In the genomic region with DNA sequence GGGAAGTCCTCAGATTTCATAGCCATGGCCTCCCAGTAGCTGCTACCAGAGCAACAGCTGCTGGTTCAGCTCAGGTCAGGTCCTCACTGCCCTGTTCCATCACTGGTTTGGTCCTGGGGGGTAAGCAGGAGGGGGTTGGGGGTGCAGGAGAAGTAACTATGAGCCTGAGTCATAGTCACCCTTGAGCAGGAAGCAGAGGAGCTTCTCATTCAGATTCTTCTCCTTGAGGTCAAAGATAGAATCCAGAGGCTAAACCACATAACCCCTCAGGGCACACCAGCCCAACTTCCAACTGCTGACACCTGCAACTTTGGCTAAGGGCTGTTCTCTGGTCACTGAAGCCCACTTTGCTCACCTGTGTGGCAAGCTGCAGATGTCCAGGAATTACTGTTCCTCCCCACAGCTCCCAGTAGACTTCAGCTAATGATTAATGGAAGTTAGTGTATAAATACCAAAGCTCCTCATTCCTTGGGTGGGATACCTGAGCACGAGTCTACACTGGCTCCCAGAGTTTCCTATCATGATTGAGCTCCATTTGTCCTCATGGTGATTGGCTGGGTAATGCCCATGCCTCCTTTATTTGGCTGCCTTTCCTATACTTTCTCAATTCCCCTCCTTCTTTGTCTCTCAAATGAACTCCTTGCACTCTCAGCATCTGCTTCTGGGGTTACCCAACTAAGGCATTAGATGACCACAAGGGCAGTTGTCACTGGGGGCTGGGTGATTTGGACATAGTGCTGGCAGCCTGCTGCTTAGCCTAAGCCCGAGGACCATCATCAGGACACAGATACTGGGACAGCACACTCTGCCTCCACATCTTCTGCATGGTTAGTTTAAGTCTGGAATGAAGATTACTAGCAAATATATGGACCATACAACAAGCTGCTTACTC, we compare ENCODE assay signal across 16 cellular contexts. TPM values are rescaled to one million over a fixed set of nuclear protein-coding genes. Genes with fewer than 3 reads are reported as not detected.
A peak's percentile ranks its signal among the peaks of the same experiment; 100 is the strongest.
DNase-seq lines count a peak whose midpoint lies in the region; ATAC-seq, FAIRE-seq and TF ChIP-seq lines count a peak whose summit lies in the region.
"Had no signal": no experiment of that assay in that cellular context is flagged by ENCODE, and none has a peak within 500 bp of the region (broad histone marks: within the 10 kb centered on the region; RNA-seq: fewer than 3 reads in every experiment).

No MANE protein-coding gene starts in this region.

- ATAC-seq in A549 (peak; percentile 54 to 58), PC-3 (no peak)
- ATAC-seq in activated T-cell treated with anti-CD3 and anti-CD28 coated beads, Interleukin-2, amount 50 U/mL, for 72 hours (replicated peaks in 1 of 2): no peak
- ATAC-seq: psoas muscle had no signal

- FAIRE-seq in A549 (lab: Jason Lieb, UNC) (peak; percentile 68), frontal cortex (lab: Jason Lieb, UNC) (no peak)
- FAIRE-seq: colon, TTC549 had no signal

- intact Hi-C loops in PC-3 (cut with micrococcal nuclease): no loop called here

- H3K27me3 Mint-ChIP-seq in activated T-cell treated with anti-CD3 and anti-CD28 coated beads, Interleukin-2, amount 50 U/mL, for 72 hours (ENCODE audit: low read depth): no peaks in the 10 kb centered on the region

- H3K4me2 ChIP-seq in A549 (peak overlapping the region; percentile 76), PC-3 (ENCODE audit: low read length) (peak overlapping the region; percentile 2; the same call in 1 of the 2 replicates)

- H3K4me3 Mint-ChIP-seq in activated T-cell treated with anti-CD3 and anti-CD28 coated beads, Interleukin-2, amount 50 U/mL, for 72 hours: no peak overlapping the region

- peaks cover 22% of the 10 kb centered on the region for H3K4me1 Mint-ChIP-seq in activated T-cell treated with anti-CD3 and anti-CD28 coated beads, Interleukin-2, amount 50 U/mL, for 72 hours (ENCODE audit: low read depth)

- H3F3A ChIP-seq in PC-3 (ENCODE audit: low read length, unreplicated experiment): peaks cover 3% of the 10 kb centered on the region

- peak overlapping the region; percentile 85 to 91 for H3K27ac ChIP-seq in A549
- H3K27ac ChIP-seq in PC-3 (ENCODE audit: low read length): no peak overlapping the region
- H3K27ac ChIP-seq: HL-60, psoas muscle had no signal

- no peaks in the 10 kb centered on the region for H3K27me3 ChIP-seq in PC-3 (ENCODE audit: low read length)

- no peak overlapping the region for H3K27ac Mint-ChIP-seq in activated T-cell treated with anti-CD3 and anti-CD28 coated beads, Interleukin-2, amount 50 U/mL, for 72 hours

- no peaks in the 10 kb centered on the region for H3K79me2 ChIP-seq in PC-3 (ENCODE audit: low read length)

- no peaks in the 10 kb centered on the region for H3K9me2 ChIP-seq in PC-3 (replicated peaks; ENCODE audit: low read length)

- TF ChIP-seq RAD21 in A549 (conservative IDR thresholded peaks at IDR 0.05 in 1 of 2, IDR thresholded peaks at IDR 0.05 in 1 of 2): no peak

- 36% methylated on average over 2 of the region's 2 CpGs for WGBS in A549 (ENCODE audit: missing lambda C conversion rate)

- H4K20me1 ChIP-seq in PC-3 (ENCODE audit: low read length): no peaks in the 10 kb centered on the region

- no peak for TF ChIP-seq EP300 in A549 (IDR thresholded peaks at IDR 0.05)

- no peak overlapping the region for H3K9ac ChIP-seq in PC-3 (ENCODE audit: low read length)

- TF ChIP-seq CTCF in A549 (IDR thresholded peaks at IDR 0.05): no peak
- TF ChIP-seq CTCF in PC-3 (conservative IDR thresholded peaks at IDR 0.05; ENCODE audit: low read depth, low read length): no peak

- H3K4me1 ChIP-seq in A549 (peaks cover 38% of the 10 kb centered on the region), PC-3 (ENCODE audit: insufficient read depth, low read length) (peaks cover 34% of the 10 kb centered on the region)
- H3K4me1 ChIP-seq: psoas muscle had no signal

- no peaks in the 10 kb centered on the region for H3K36me3 ChIP-seq in PC-3 (ENCODE audit: low read depth, low read length)

- DNase-seq in A549 (ENCODE audit: low read depth in 1 of 2, low spot score in 1 of 2) (peak; percentile 36 to 71), HCEC 1CT (peak; percentile 78), PC-3 (peak; percentile 65), iPS-NIHi7 (ENCODE audit: extremely low spot score) (peak; percentile 4), frontal cortex (ENCODE audit: low spot score in 2 of 2) (no peak), pons (ENCODE audit: low spot score) (no peak)
- no peak for DNase-seq in activated CD4-positive, alpha-beta T cell treated with anti-CD3 and anti-CD28 coated beads for 1 hour
- no peak for DNase-seq in activated T-cell treated with anti-CD3 and anti-CD28 coated beads, Interleukin-2, amount 50 U/mL, for 72 hours
- DNase-seq: NCI-H1105 treated with DMSO at 0.1 percent for 48 hours; NCI-H510A; psoas muscle; SHP77; stimulated activated CD4-positive, alpha-beta T cell treated with anti-CD3 and anti-CD28 coated beads, Interleukin-1b, Interleukin-23, amount 100 ng/mL, for 48 hours had no signal

- POLR2A ChIA-PET in A549 (lab: Yijun Ruan, JAX): interaction anchor here (0.6 kb wide), 1 partner anchor 301 kb away, joined by 5 read pairs; no protein-coding TSS in a partner anchor
- POLR2A ChIA-PET in PC-3 (lab: Charles Lee; ENCODE audit: unreplicated experiment): interaction anchor here (0.6 kb wide), 1 partner anchor 313 kb away, joined by 3 read pairs; no protein-coding TSS in a partner anchor

- no TSS peak for BruUV-seq in PC-3 (replicated peaks; lab: Mats Ljungman, UMichigan)

- H3K4me3 ChIP-seq in A549: no peak overlapping the region
- no peak overlapping the region for H3K4me3 ChIP-seq in PC-3 (ENCODE audit: low read length)
- H3K4me3 ChIP-seq: psoas muscle had no signal

- CTCF ChIA-PET in A549 (lab: Yijun Ruan, JAX): interaction anchor here (1.0 kb wide), 2 partner anchors 10 kb away, joined by 3 to 5 read pairs; no protein-coding TSS in a partner anchor
- CTCF ChIA-PET in PC-3 (lab: Charles Lee): interaction anchor here (0.6 kb wide), 1 partner anchor 84 kb away, joined by 4 read pairs; no protein-coding TSS in a partner anchor

- H2AFZ ChIP-seq in PC-3 (ENCODE audit: low read length): no peak overlapping the region

- no peaks in the 10 kb centered on the region for H3K9me3 Mint-ChIP-seq in activated T-cell treated with anti-CD3 and anti-CD28 coated beads, Interleukin-2, amount 50 U/mL, for 72 hours

- no peaks in the 10 kb centered on the region for H3K36me3 Mint-ChIP-seq in activated T-cell treated with anti-CD3 and anti-CD28 coated beads, Interleukin-2, amount 50 U/mL, for 72 hours (ENCODE audit: insufficient read depth in 2 of 2)

- H3K9me3 ChIP-seq in A549: no peaks in the 10 kb centered on the region
- no peaks in the 10 kb centered on the region for H3K9me3 ChIP-seq in PC-3 (ENCODE audit: low read length)
- H3K9me3 ChIP-seq: psoas muscle had no signal

- TF ChIP-seq POLR2A in A549 (IDR thresholded peaks at IDR 0.05; ENCODE audit: low read length): no peak

TF ChIP-seq in A549, 52 proteins besides CTCF, POLR2A, EP300 and RAD21:
- TF ChIP-seq MAFK (IDR thresholded peaks at IDR 0.05; ENCODE audit: partially characterized antibody) (peak; percentile 53), JUNB (IDR thresholded peaks at IDR 0.05) (peak; percentile 40), CEBPB (IDR thresholded peaks at IDR 0.05) (0 out of 4 replicates have a peak, but pooled peaks of 1 of the 2 experiments have one; percentile 5), JUN (IDR thresholded peaks at IDR 0.05) (peak in 1 of 2 experiments; percentile 50; a peak in 2 of 5 replicates), MAX (IDR thresholded peaks at IDR 0.05) (peak; percentile 59), BHLHE40 (IDR thresholded peaks at IDR 0.05; ENCODE audit: low read depth, low read length) (no peak), SREBF2 (IDR thresholded peaks at IDR 0.05) (no peak), GATA3 (IDR thresholded peaks at IDR 0.05; ENCODE audit: borderline replicate concordance) (peak; percentile 39; the same call in 1 of the 2 replicates), FOSL2 (IDR thresholded peaks at IDR 0.05) (no peak), FOSL2 (CRISPR knock-in tag; IDR thresholded peaks at IDR 0.05) (peak; percentile 59)

RNA-seq across cellular contexts. Expression of gene GOLGA4, which starts 19.7 kb away (rescaled TPM):
- 40.4 and 55.0 TPM in 2 replicates for polyA plus RNA-seq in A549 (2011; rRNA removed)
- polyA plus RNA-seq in A549 (2012; cell fraction: cytosol; rRNA removed): 5.3 and 6.0 TPM in 2 replicates
- 5.1 and 6.2 TPM in 2 replicates for polyA plus RNA-seq in A549 (2012; cell fraction: nucleus; rRNA removed)
- polyA plus RNA-seq in A549 (2017; fragmentation: RNase III; extraction: RNeasy Plus Mini Kit Qiagen cat#74134 plus additional on column Dnase treatment): 23.3 to 26.9 TPM (median 24.2 TPM) in 3 replicates
- polyA minus RNA-seq in A549 (2011; rRNA and poly(A)+ RNA removed): 32.8 and 41.9 TPM in 2 replicates
- 55.9 and 66.1 TPM in 2 replicates for total RNA-seq in PC-3 (2014; rRNA removed)
- total RNA-seq in frontal cortex: 30.2 TPM
- total RNA-seq in activated T-cell treated with anti-CD3 and anti-CD28 coated beads, Interleukin-2, amount 50 U/mL, for 72 hours: 10 to 100 TPM; 36.5 to 49.7 TPM

RNA-seq across cellular contexts. Expression of gene LRRFIP2, which starts 48.9 kb away (rescaled TPM):
- 39.2 and 66.4 TPM in 2 replicates for polyA plus RNA-seq in A549 (2011; rRNA removed)
- 20.6 TPM in 2 replicates for polyA plus RNA-seq in A549 (2012; cell fraction: cytosol; rRNA removed)
- polyA plus RNA-seq in A549 (2012; cell fraction: nucleus; rRNA removed): 21.2 and 35.4 TPM in 2 replicates
- polyA plus RNA-seq in A549 (2017; fragmentation: RNase III; extraction: RNeasy Plus Mini Kit Qiagen cat#74134 plus additional on column Dnase treatment): 46.1 to 48.0 TPM (median 47.6 TPM) in 3 replicates
- polyA minus RNA-seq in A549 (2011; rRNA and poly(A)+ RNA removed): 21.4 and 21.9 TPM in 2 replicates
- total RNA-seq in PC-3 (2014; rRNA removed): 54.7 and 69.1 TPM in 2 replicates
- total RNA-seq in frontal cortex: 55.4 TPM
- total RNA-seq in activated T-cell treated with anti-CD3 and anti-CD28 coated beads, Interleukin-2, amount 50 U/mL, for 72 hours: 10 to 100 TPM; 28.3 to 36.1 TPM

Comparison
In these comparisons a context has a peak if more than half of its experiments do, and no peak if none do; other contexts are left out.
1. ATAC-seq: peak in A549 (2 of 2); none in PC-3 (single experiment) and activated T-cell treated with anti-CD3 and anti-CD28 coated beads, Interleukin-2, amount 50 U/mL, for 72 hours (0 of 2).
2. DNase-seq: peak in A549 (2 of 2), HCEC 1CT (single experiment), PC-3 (single experiment) and iPS-NIHi7 (single experiment); none in activated CD4-positive, alpha-beta T cell treated with anti-CD3 and anti-CD28 coated beads for 1 hour (single experiment), frontal cortex (0 of 2), pons (single experiment) and activated T-cell treated with anti-CD3 and anti-CD28 coated beads, Interleukin-2, amount 50 U/mL, for 72 hours (0 of 2).